In the genomic region with DNA sequence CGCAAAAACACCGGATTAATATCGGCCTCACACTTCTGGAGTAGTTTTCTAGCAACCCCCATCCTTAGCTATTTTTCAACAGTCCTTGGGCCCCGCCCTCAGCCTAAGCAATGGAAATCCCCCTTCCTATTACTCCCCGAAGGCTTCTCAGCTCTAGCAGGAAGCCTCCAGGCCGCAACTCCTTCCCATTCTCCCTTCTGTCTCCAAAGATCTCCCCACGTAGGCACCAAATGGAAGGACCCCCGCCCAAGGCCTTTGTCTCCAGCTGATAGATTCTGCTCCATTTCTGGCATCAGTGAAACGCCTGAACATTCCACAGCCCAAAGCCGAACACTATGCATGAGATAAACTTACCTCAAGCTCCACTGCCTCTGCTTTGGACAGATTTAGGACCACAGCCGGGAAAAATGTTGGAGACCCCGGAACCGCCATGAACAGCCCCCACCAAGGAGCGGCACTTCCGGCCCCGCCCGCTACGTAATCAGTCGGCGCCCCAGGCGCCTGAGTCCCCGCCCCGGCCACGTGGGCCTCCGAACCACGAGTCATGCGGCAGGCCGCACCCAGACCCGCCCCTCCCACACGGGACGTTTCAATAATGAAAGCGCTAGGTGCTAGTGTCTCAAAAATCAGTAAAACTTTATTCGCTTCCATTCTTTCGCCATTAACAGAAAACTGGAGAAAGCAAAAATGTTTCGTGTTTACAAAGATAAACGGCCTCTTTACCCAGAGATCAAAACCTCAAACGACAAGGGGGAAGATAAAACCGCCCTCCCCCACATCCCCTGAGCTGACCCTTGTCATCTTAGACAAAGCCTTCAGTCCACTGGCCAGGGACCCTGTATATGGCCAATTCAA, we compare ENCODE assay signal across 8 cellular contexts.
DNase-seq lines count a peak whose midpoint lies in the region; ATAC-seq lines count a peak whose summit lies in the region.

NRAS (minus strand) TSS at position 468 of the 855 bp plus-strand sequence. CDS start 611 bp downstream, outside the sequence.

- peaks cover 23% of the 10 kb centered on the region for H3K4me1 Mint-ChIP-seq in central memory CD8-positive, alpha-beta T cell

- peak within 1 kb of the TSS; percentile 99 for H3K27ac Mint-ChIP-seq in central memory CD8-positive, alpha-beta T cell (ENCODE audit: low read depth)

- H3K36me3 Mint-ChIP-seq in central memory CD8-positive, alpha-beta T cell (ENCODE audit: insufficient read depth), result peaks cover 62% of the 10 kb centered on the region

- no peaks in the 10 kb centered on the region for H3K27me3 Mint-ChIP-seq in central memory CD8-positive, alpha-beta T cell

- ATAC-seq in GM19035 (IDR thresholded peaks at IDR 0.05; ENCODE audit: unreplicated experiment) (peak; percentile 94), HG03342 (IDR thresholded peaks at IDR 0.05; ENCODE audit: unreplicated experiment) (peak; percentile 95)
- peak; percentile 85 to 92 for ATAC-seq in activated CD4-positive, CD25-positive, alpha-beta regulatory T cell treated with anti-CD3 and anti-CD28 coated beads, Interleukin-2, amount 50 U/mL, for 24 hours
- ATAC-seq in central memory CD8-positive, alpha-beta T cell (replicated peaks; ENCODE audit: extremely low read depth, poor library complexity, severe bottlenecking), result peak; percentile 94

- peak within 1 kb of the TSS; percentile 99 for H3K4me3 Mint-ChIP-seq in central memory CD8-positive, alpha-beta T cell

- H3K9me3 Mint-ChIP-seq in central memory CD8-positive, alpha-beta T cell, result no peaks in the 10 kb centered on the region

- peak; percentile 98 for DNase-seq in AG20443 (ENCODE audit: low spot score)
- peak; percentile 72 for DNase-seq in NCI-H345 treated with DMSO at 0.1 percent for 48 hours (lab: John Stamatoyannopoulos, UW; ENCODE audit: unreplicated experiment)
- peak; percentile 94 for DNase-seq in central memory CD8-positive, alpha-beta T cell (ENCODE audit: low spot score in 2 of 2)
- peak; percentile 95 for DNase-seq in islet precursor cell
- DNase-seq in stimulated activated CD4-positive, alpha-beta T cell treated with anti-CD3 and anti-CD28 coated beads, Interleukin-12 subunit alpha, Interleukin-12 subunit beta, amount 100 ng/mL, for 4 hours, result peak; percentile 94

Comparison
In these comparisons a context has a peak if more than half of its experiments do, and no peak if none do; other contexts are left out.
1. Peak in every context shown above with its lines: DNase-seq and ATAC-seq.